ENCODE assay signal across 1 cellular context in the genomic region with DNA sequence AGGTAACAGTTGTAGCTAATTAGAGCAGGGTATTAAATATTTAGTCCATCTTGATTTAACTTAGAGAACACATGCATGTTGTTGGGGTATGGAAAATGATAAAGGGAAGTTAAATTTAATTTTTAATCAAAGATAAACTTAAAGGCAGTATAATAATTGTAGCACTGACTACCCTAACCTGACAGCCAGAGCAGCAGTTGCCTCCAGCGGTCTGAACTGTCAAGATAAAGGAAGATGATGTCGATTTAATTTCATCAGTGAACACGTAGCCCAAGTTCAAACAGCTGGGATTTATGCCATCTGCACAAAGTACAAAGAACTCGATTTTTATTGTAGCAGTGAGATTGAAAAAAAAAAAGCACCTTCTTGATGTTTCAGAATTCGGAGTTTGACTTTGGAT.
TF ChIP-seq lines count a peak whose summit lies in the region.

No MANE protein-coding gene starts in this region.

TF ChIP-seq in WTC11, 78 proteins besides CTCF, POLR2A, EP300 and RAD21 (continued from another document):
- TF ChIP-seq, protein P1, sequence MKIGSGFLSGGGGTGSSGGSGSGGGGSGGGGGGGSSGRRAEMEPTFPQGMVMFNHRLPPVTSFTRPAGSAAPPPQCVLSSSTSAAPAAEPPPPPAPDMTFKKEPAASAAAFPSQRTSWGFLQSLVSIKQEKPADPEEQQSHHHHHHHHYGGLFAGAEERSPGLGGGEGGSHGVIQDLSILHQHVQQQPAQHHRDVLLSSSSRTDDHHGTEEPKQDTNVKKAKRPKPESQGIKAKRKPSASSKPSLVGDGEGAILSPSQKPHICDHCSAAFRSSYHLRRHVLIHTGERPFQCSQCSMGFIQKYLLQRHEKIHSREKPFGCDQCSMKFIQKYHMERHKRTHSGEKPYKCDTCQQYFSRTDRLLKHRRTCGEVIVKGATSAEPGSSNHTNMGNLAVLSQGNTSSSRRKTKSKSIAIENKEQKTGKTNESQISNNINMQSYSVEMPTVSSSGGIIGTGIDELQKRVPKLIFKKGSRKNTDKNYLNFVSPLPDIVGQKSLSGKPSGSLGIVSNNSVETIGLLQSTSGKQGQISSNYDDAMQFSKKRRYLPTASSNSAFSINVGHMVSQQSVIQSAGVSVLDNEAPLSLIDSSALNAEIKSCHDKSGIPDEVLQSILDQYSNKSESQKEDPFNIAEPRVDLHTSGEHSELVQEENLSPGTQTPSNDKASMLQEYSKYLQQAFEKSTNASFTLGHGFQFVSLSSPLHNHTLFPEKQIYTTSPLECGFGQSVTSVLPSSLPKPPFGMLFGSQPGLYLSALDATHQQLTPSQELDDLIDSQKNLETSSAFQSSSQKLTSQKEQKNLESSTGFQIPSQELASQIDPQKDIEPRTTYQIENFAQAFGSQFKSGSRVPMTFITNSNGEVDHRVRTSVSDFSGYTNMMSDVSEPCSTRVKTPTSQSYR (CRISPR knock-in tag; IDR thresholded peaks at IDR 0.05): no peak
- TF ChIP-seq NFE2L1 (CRISPR knock-in tag; IDR thresholded peaks at IDR 0.05) (no peak), SOX15 (CRISPR knock-in tag; IDR thresholded peaks at IDR 0.05) (no peak), RORB (CRISPR knock-in tag; IDR thresholded peaks at IDR 0.05) (no peak), ZNF425 (CRISPR knock-in tag; conservative IDR thresholded peaks at IDR 0.05) (no peak)
